Comparison of ENCODE assay signal across 16 cellular contexts in the genomic region with DNA sequence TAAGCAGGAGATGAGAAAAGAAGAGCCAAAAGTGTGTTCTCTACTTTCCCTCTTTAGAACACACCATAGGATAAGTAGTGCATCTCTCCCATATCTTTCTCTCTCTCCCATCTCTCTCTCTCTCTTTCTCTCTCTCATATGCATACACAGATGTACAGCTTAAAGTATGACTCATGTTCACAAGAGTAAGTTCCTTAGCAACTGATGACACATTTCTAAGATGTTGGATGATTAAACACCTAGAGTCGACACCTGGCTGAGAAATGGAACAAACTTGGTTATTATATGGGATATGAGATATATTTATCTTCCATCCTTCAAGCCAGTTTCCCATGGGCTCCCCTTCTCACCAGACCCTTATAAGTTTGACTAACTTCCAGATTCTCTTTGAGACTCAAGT.
"Had no signal": no experiment of that assay in that cellular context is flagged by ENCODE, and none has a peak within 500 bp of the region (broad histone marks: within the 10 kb centered on the region; RNA-seq: fewer than 3 reads in every experiment).

No MANE protein-coding gene starts in this region.

- H3K27ac ChIP-seq: neutrophil, parathyroid adenoma, sigmoid colon, spleen had no signal

- H3K9me3 ChIP-seq: neutrophil, sigmoid colon had no signal

- FAIRE-seq: frontal cortex, TTC549 had no signal

- H3K4me3 ChIP-seq: sigmoid colon, spleen had no signal

- ATAC-seq: effector memory CD8-positive, alpha-beta T cell; stimulated activated memory B cell treated with anti-CD40 and anti-IgM and Interleukin-4, amounts not matched to agents 10 μg/mL and 1 μg/mL and 100 μg/mL, for 72 hours; WTC11 had no signal

- H3K79me2 ChIP-seq: parathyroid adenoma had no signal

- H3K9ac ChIP-seq: parathyroid adenoma had no signal

- H3K27me3 ChIP-seq: sigmoid colon had no signal

- H3K36me3 ChIP-seq: neutrophil, sigmoid colon, spleen had no signal

- H3K4me1 ChIP-seq: parathyroid adenoma, sigmoid colon, spleen had no signal

- DNase-seq: activated CD4-positive, alpha-beta memory T cell treated with anti-CD3 and anti-CD28 coated beads, Interleukin-2, amount 10 ng/mL, durations not matched to agents 7 days and 5 days; activated CD4-positive, alpha-beta T cell treated with anti-CD3 and anti-CD28 coated beads for 4 hours; activated naive CD4-positive, alpha-beta T cell treated with Interleukin-2 at 50 U/mL for 16 hours; activated naive CD8-positive, alpha-beta T cell treated with anti-CD3 and anti-CD28 coated beads, Interleukin-2, amount 10 ng/mL, durations not matched to agents 7 days and 5 days; activated T-cell treated with anti-CD3 and anti-CD28 coated beads, Interleukin-2, amount 50 U/mL, for 1 hour; amygdala; effector memory CD8-positive, alpha-beta T cell; sigmoid colon; spleen; stimulated activated CD4-positive, alpha-beta T cell treated with anti-CD3 and anti-CD28 coated beads, Interleukin-4, amount 100 ng/mL, for 4 hours had no signal

- H2AFZ ChIP-seq: parathyroid adenoma had no signal
